Comparison of ENCODE assay signal across 12 cellular contexts in genomic region chr1:245046310-245046709, GRCh38.
"Had no signal": no experiment of that assay in that cellular context is flagged by ENCODE, and none has a peak within 500 bp of the region (broad histone marks: within the 10 kb centered on the region; RNA-seq: fewer than 3 reads in every experiment).

No MANE protein-coding gene starts in this region.

- H3K27ac ChIP-seq: foreskin keratinocyte, left lung had no signal

- H3K27me3 ChIP-seq: dorsolateral prefrontal cortex, foreskin keratinocyte, left lung, stomach had no signal

- H3K36me3 ChIP-seq: left lung, stomach had no signal

- H3K4me1 ChIP-seq: foreskin keratinocyte had no signal

- H3K4me3 ChIP-seq: left lung, stomach had no signal

- H3K9me3 ChIP-seq: left lung, stomach had no signal

- ATAC-seq: activated CD8-positive, alpha-beta memory T cell treated with anti-CD3 and anti-CD28 coated beads, Interleukin-2, amount 10 ng/mL, durations not matched to agents 7 days and 5 days; activated naive CD4-positive, alpha-beta T cell treated with anti-CD3 and anti-CD28 coated beads, Interleukin-2, amount 50 U/mL, for 72 hours; foreskin keratinocyte had no signal

- DNase-seq: activated CD4-positive, alpha-beta T cell treated with anti-CD3 and anti-CD28 coated beads, Interleukin-2, amount 50 U/mL, for 4 hours; activated CD4-positive, CD25-positive, alpha-beta regulatory T cell treated with anti-CD3 and anti-CD28 coated beads, Interleukin-2, amount 50 U/mL, for 72 hours; activated CD8-positive, alpha-beta memory T cell treated with anti-CD3 and anti-CD28 coated beads, Interleukin-2, amount 10 ng/mL, durations not matched to agents 7 days and 5 days; activated effector memory CD4-positive, alpha-beta T cell treated with Interleukin-2 at 50 U/mL for 16 hours; activated T-cell treated with anti-CD3 and anti-CD28 coated beads, Interleukin-2, amount 50 U/mL, for 24 hours; amniotic stem cell; foreskin keratinocyte; left lung; stimulated activated CD4-positive, alpha-beta T cell treated with anti-CD3 and anti-CD28 coated beads, Interleukin-4, amount 100 ng/mL, for 4 hours; stomach had no signal
